1 cellular context compared by ENCODE assay signal in the genomic region with DNA sequence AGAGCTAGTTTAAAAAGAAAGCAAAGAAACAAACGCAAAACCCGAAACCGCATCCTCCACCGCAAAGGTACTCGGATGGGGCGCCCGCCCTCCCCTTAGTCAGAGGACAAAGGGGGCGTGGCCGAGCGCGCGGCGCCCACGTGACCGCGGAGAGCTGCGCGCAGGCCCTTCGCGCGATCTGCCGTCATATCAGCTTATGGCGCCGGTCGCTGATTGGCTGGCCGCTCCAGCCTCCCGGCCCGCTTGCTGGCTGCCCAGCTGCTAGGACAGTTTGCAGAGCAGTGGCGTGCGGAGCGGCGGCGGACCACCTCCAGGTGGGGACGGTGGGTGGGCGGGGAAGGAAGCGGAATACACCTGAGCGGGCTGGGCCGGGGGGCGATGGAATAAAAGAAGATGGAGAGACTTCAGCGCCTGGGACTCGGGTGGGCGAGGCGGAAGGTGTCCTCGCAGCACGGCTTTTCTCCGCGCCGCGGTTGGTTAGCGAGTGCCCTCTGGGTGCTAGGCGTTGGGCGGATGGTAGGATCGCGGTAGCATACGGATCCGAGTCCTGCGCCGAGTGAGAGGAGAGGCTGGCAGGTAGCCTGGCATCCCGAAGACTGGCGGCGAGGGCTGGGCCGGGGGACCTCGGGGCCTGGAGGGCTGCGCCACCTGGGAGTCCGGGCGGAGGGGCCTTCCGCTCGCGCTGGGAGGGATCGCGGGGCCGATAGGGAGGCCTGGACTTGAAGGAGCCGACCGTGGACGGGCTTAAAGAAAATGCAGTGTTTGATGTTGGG.
TF ChIP-seq lines count a peak whose summit lies in the region.

A gene with protein sequence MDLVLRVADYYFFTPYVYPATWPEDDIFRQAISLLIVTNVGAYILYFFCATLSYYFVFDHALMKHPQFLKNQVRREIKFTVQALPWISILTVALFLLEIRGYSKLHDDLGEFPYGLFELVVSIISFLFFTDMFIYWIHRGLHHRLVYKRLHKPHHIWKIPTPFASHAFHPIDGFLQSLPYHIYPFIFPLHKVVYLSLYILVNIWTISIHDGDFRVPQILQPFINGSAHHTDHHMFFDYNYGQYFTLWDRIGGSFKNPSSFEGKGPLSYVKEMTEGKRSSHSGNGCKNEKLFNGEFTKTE (plus strand): TSS at position 269 of the 773 bp plus-strand sequence. CDS start 10,605 bp downstream, outside the sequence.

TF ChIP-seq in HepG2, 621 proteins besides CTCF, POLR2A, EP300 and RAD21 (continued from another document and continues in another):
- TF ChIP-seq MEIS2 (CRISPR knock-in tag; IDR thresholded peaks at IDR 0.05), result no peak
- TF ChIP-seq, protein P1, sequence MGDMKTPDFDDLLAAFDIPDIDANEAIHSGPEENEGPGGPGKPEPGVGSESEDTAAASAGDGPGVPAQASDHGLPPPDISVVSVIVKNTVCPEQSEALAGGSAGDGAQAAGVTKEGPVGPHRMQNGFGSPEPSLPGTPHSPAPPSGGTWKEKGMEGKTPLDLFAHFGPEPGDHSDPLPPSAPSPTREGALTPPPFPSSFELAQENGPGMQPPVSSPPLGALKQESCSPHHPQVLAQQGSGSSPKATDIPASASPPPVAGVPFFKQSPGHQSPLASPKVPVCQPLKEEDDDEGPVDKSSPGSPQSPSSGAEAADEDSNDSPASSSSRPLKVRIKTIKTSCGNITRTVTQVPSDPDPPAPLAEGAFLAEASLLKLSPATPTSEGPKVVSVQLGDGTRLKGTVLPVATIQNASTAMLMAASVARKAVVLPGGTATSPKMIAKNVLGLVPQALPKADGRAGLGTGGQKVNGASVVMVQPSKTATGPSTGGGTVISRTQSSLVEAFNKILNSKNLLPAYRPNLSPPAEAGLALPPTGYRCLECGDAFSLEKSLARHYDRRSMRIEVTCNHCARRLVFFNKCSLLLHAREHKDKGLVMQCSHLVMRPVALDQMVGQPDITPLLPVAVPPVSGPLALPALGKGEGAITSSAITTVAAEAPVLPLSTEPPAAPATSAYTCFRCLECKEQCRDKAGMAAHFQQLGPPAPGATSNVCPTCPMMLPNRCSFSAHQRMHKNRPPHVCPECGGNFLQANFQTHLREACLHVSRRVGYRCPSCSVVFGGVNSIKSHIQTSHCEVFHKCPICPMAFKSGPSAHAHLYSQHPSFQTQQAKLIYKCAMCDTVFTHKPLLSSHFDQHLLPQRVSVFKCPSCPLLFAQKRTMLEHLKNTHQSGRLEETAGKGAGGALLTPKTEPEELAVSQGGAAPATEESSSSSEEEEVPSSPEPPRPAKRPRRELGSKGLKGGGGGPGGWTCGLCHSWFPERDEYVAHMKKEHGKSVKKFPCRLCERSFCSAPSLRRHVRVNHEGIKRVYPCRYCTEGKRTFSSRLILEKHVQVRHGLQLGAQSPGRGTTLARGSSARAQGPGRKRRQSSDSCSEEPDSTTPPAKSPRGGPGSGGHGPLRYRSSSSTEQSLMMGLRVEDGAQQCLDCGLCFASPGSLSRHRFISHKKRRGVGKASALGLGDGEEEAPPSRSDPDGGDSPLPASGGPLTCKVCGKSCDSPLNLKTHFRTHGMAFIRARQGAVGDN (CRISPR knock-in tag; IDR thresholded peaks at IDR 0.05), result peak; percentile 93
- TF ChIP-seq, protein P2, sequence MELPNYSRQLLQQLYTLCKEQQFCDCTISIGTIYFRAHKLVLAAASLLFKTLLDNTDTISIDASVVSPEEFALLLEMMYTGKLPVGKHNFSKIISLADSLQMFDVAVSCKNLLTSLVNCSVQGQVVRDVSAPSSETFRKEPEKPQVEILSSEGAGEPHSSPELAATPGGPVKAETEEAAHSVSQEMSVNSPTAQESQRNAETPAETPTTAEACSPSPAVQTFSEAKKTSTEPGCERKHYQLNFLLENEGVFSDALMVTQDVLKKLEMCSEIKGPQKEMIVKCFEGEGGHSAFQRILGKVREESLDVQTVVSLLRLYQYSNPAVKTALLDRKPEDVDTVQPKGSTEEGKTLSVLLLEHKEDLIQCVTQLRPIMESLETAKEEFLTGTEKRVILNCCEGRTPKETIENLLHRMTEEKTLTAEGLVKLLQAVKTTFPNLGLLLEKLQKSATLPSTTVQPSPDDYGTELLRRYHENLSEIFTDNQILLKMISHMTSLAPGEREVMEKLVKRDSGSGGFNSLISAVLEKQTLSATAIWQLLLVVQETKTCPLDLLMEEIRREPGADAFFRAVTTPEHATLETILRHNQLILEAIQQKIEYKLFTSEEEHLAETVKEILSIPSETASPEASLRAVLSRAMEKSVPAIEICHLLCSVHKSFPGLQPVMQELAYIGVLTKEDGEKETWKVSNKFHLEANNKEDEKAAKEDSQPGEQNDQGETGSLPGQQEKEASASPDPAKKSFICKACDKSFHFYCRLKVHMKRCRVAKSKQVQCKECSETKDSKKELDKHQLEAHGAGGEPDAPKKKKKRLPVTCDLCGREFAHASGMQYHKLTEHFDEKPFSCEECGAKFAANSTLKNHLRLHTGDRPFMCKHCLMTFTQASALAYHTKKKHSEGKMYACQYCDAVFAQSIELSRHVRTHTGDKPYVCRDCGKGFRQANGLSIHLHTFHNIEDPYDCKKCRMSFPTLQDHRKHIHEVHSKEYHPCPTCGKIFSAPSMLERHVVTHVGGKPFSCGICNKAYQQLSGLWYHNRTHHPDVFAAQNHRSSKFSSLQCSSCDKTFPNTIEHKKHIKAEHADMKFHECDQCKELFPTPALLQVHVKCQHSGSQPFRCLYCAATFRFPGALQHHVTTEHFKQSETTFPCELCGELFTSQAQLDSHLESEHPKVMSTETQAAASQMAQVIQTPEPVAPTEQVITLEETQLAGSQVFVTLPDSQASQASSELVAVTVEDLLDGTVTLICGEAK (IDR thresholded peaks at IDR 0.05), result no peak
- TF ChIP-seq, protein P2 (CRISPR knock-in tag; IDR thresholded peaks at IDR 0.05), result peak; percentile 75
- TF ChIP-seq ZNF350 (CRISPR knock-in tag; IDR thresholded peaks at IDR 0.05; ENCODE audit: borderline replicate concordance, low read depth), result peak; percentile 76
- peak; percentile 81; the same call in 1 of the 2 replicates for TF ChIP-seq ZNF761 (CRISPR knock-in tag; conservative IDR thresholded peaks at IDR 0.05)
- 0 out of 2 replicates have a peak, but pooled peaks have one; percentile 39 for TF ChIP-seq ZNF484 (CRISPR knock-in tag; IDR thresholded peaks at IDR 0.05; ENCODE audit: borderline replicate concordance, low read depth)
- 0 out of 2 replicates have a peak, but pooled peaks have one; percentile 35 for TF ChIP-seq ZNF343 (CRISPR knock-in tag; IDR thresholded peaks at IDR 0.05)
- peak; percentile 83; the same call in 1 of the 2 replicates for TF ChIP-seq SALL1 (CRISPR knock-in tag; IDR thresholded peaks at IDR 0.05)
- no peak for TF ChIP-seq HDAC6 (IDR thresholded peaks at IDR 0.05; ENCODE audit: low read depth, low read length)
- TF ChIP-seq, protein P3, sequence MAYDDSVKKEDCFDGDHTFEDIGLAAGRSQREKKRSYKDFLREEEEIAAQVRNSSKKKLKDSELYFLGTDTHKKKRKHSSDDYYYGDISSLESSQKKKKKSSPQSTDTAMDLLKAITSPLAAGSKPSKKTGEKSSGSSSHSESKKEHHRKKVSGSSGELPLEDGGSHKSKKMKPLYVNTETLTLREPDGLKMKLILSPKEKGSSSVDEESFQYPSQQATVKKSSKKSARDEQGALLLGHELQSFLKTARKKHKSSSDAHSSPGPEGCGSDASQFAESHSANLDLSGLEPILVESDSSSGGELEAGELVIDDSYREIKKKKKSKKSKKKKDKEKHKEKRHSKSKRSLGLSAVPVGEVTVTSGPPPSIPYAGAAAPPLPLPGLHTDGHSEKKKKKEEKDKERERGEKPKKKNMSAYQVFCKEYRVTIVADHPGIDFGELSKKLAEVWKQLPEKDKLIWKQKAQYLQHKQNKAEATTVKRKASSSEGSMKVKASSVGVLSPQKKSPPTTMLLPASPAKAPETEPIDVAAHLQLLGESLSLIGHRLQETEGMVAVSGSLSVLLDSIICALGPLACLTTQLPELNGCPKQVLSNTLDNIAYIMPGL (CRISPR knock-in tag; IDR thresholded peaks at IDR 0.05; ENCODE audit: borderline replicate concordance in 1 of 2, low read depth in 1 of 2), result peak; percentile 70 to 79; a peak in 2 of 4 replicates
- TF ChIP-seq FOXO1 (CRISPR knock-in tag; IDR thresholded peaks at IDR 0.05), result peak; percentile 46; the same call in 1 of the 2 replicates
- TF ChIP-seq DMAP1 (CRISPR knock-in tag; IDR thresholded peaks at IDR 0.05), result peak; percentile 84; the same call in 1 of the 2 replicates
- TF ChIP-seq NFE2L2 (IDR thresholded peaks at IDR 0.05; ENCODE audit: low read length), result no peak
- no peak for TF ChIP-seq ADNP (CRISPR knock-in tag; IDR thresholded peaks at IDR 0.05)
- TF ChIP-seq, protein P4, sequence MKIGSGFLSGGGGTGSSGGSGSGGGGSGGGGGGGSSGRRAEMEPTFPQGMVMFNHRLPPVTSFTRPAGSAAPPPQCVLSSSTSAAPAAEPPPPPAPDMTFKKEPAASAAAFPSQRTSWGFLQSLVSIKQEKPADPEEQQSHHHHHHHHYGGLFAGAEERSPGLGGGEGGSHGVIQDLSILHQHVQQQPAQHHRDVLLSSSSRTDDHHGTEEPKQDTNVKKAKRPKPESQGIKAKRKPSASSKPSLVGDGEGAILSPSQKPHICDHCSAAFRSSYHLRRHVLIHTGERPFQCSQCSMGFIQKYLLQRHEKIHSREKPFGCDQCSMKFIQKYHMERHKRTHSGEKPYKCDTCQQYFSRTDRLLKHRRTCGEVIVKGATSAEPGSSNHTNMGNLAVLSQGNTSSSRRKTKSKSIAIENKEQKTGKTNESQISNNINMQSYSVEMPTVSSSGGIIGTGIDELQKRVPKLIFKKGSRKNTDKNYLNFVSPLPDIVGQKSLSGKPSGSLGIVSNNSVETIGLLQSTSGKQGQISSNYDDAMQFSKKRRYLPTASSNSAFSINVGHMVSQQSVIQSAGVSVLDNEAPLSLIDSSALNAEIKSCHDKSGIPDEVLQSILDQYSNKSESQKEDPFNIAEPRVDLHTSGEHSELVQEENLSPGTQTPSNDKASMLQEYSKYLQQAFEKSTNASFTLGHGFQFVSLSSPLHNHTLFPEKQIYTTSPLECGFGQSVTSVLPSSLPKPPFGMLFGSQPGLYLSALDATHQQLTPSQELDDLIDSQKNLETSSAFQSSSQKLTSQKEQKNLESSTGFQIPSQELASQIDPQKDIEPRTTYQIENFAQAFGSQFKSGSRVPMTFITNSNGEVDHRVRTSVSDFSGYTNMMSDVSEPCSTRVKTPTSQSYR (CRISPR knock-in tag; IDR thresholded peaks at IDR 0.05; ENCODE audit: borderline replicate concordance), result peak; percentile 17; the same call in 1 of the 2 replicates
- TF ChIP-seq, protein P5, sequence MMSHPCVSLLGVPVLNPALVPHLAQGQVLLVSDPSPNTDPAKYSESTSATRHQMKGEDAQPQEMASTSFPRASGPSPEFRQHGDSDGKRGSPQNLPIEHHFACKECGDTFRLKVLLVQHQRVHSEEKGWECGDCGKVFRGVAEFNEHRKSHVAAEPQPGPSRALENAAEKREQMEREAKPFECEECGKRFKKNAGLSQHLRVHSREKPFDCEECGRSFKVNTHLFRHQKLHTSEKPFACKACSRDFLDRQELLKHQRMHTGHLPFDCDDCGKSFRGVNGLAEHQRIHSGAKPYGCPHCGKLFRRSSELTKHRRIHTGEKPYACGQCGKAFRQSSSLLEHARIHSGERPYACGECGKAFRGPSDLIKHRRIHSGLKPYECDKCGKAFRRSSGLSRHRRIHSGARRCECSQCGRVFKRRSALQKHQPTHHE (CRISPR knock-in tag; IDR thresholded peaks at IDR 0.05; ENCODE audit: borderline replicate concordance), result peak; percentile 74; the same call in 1 of the 2 replicates
- TF ChIP-seq KLF15 (CRISPR knock-in tag; IDR thresholded peaks at IDR 0.05; ENCODE audit: borderline replicate concordance), result peak; percentile 22; the same call in 1 of the 2 replicates
- TF ChIP-seq YEATS2 (CRISPR knock-in tag; IDR thresholded peaks at IDR 0.05; ENCODE audit: borderline replicate concordance), result peak; percentile 16; the same call in 1 of the 2 replicates
- peak; percentile 83 for TF ChIP-seq MEF2D (CRISPR knock-in tag; IDR thresholded peaks at IDR 0.05)
- TF ChIP-seq, protein P6, sequence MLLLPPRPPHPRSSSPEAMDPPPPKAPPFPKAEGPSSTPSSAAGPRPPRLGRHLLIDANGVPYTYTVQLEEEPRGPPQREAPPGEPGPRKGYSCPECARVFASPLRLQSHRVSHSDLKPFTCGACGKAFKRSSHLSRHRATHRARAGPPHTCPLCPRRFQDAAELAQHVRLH (CRISPR knock-in tag; IDR thresholded peaks at IDR 0.05; ENCODE audit: borderline replicate concordance, low read depth), result peak; percentile 40; the same call in 1 of the 2 replicates
- 0 out of 2 replicates have a peak, but pooled peaks have one; percentile 74 for TF ChIP-seq ZNF337 (CRISPR knock-in tag; IDR thresholded peaks at IDR 0.05; ENCODE audit: borderline replicate concordance, low read depth)
- TF ChIP-seq, protein P7, sequence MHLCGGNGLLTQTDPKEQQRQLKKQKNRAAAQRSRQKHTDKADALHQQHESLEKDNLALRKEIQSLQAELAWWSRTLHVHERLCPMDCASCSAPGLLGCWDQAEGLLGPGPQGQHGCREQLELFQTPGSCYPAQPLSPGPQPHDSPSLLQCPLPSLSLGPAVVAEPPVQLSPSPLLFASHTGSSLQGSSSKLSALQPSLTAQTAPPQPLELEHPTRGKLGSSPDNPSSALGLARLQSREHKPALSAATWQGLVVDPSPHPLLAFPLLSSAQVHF (CRISPR knock-in tag; IDR thresholded peaks at IDR 0.05), result 0 out of 2 replicates have a peak, but pooled peaks have one; percentile 64
- TF ChIP-seq TBX2 (CRISPR knock-in tag; IDR thresholded peaks at IDR 0.05; ENCODE audit: borderline replicate concordance), result peak; percentile 49
- TF ChIP-seq MIER3 (CRISPR knock-in tag; IDR thresholded peaks at IDR 0.05; ENCODE audit: borderline replicate concordance), result peak; percentile 48; the same call in 1 of the 2 replicates
- no peak for TF ChIP-seq ZNF354B (CRISPR knock-in tag; IDR thresholded peaks at IDR 0.05)
- TF ChIP-seq TEAD3 (CRISPR knock-in tag; optimal IDR thresholded peaks at IDR 0.05; ENCODE audit: borderline replicate concordance), result peak; percentile 31
- TF ChIP-seq NONO (IDR thresholded peaks at IDR 0.05), result no peak
- peak; percentile 85 for TF ChIP-seq NONO (CRISPR knock-in tag; conservative IDR thresholded peaks at IDR 0.05)
- TF ChIP-seq ZNF788 (CRISPR knock-in tag; IDR thresholded peaks at IDR 0.05; ENCODE audit: borderline replicate concordance), result peak; percentile 71; the same call in 1 of the 2 replicates
